10 cellular contexts compared by ENCODE assay signal in the genomic region with DNA sequence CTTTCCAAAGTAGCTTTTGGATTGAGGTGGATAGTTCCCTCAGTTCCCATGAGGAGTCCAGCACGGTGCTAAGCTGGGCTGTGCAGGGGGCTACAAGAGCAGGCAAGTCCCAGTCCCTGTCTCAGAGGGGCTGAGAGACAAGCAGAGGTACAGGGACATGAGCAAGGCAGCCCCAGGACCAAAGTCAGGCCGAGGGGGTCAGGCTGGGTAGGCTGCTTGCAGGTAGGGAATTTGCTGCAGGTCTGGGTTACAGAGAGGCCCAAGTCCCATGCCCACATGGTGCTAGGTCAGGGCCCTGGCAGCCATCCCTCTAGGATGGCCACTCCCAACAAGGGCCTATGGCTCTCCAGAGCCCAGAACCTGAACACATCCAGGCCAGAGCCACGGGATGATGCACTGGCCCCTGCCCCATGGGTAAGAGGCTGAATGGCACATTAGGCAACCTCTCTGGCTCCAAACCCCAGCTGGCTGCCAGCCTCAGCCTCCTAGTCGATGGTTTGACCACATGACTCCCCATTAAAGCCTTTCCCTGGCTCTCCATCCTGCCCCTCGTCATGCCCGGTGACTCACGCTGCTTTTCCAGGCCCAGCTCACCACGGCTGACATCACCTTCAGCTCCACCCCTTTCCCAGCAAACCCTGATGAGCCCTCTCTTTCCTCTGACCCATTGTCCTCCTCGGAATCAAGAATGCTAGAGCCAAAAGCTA.
DNase-seq lines count a peak whose midpoint lies in the region; ATAC-seq and TF ChIP-seq lines count a peak whose summit lies in the region.
"Had no signal": no experiment of that assay in that cellular context is flagged by ENCODE, and none has a peak within 500 bp of the region (broad histone marks: within the 10 kb centered on the region; RNA-seq: fewer than 3 reads in every experiment).

No MANE protein-coding gene starts in this region.

- no peaks in the 10 kb centered on the region for H3K9me3 ChIP-seq in heart right ventricle
- H3K9me3 ChIP-seq: neutrophil had no signal

- DNase-seq in GM03348 (ENCODE audit: low spot score): peak; percentile 97
- peak; percentile 31 to 62 for DNase-seq in heart right ventricle
- DNase-seq in skeletal muscle cell (ENCODE audit: low read depth): peak; percentile 96
- no peak for DNase-seq in stimulated activated CD4-positive, alpha-beta T cell treated with anti-CD3 and anti-CD28 coated beads, Interleukin-4, amount 100 ng/mL, for 4 hours
- DNase-seq in activated T-cell treated with anti-CD3 and anti-CD28 coated beads for 4 hours: no peak
- DNase-seq: T-cell had no signal

- intact Hi-C loops in heart right ventricle (cut with DNase I): no loop called here

- 64 to 73% methylated on average over 9 of the region's 9 CpGs for WGBS in heart right ventricle, 2 donors

- peaks cover 0 to 9% (median 4%) of the 10 kb centered on the region in 9 donors for H3K4me1 ChIP-seq in heart right ventricle

- H3K27me3 ChIP-seq in heart right ventricle: no peaks in the 10 kb centered on the region
- H3K27me3 ChIP-seq: neutrophil had no signal

- ATAC-seq in SK-N-SH treated with all-trans-retinoic acid at 6 μM for 48 hours: peak; percentile 93
- peak in 6 of 8 donors; percentile 24 to 81 (median 66) for ATAC-seq in heart right ventricle
- ATAC-seq in GM18502 (IDR thresholded peaks at IDR 0.05; ENCODE audit: poor library complexity, unreplicated experiment): no peak
- ATAC-seq in HG03342 (IDR thresholded peaks at IDR 0.05; ENCODE audit: unreplicated experiment): no peak
- ATAC-seq: T-cell had no signal

- no peak overlapping the region for H3K4me3 ChIP-seq in heart right ventricle
- no peak overlapping the region for H3K4me3 ChIP-seq in skeletal muscle cell (ENCODE audit: low read depth, low read length)

- H3K36me3 ChIP-seq in heart right ventricle: no peaks in the 10 kb centered on the region
- H3K36me3 ChIP-seq: neutrophil had no signal

- TF ChIP-seq CTCF in heart right ventricle (IDR thresholded peaks at IDR 0.05): no peak

- H3K27ac ChIP-seq in heart right ventricle: peak overlapping the region in 1 of 10 donors; percentile 54
- H3K27ac ChIP-seq: neutrophil had no signal

TF ChIP-seq in SK-N-SH treated with all-trans-retinoic acid at 6 μM for 48 hours, 23 proteins besides CTCF, POLR2A, EP300 and RAD21:
- peak; percentile 65; the same call in 1 of the 2 replicates for TF ChIP-seq ZFP3 (CRISPR knock-in tag; IDR thresholded peaks at IDR 0.05)
- TF ChIP-seq TOX (CRISPR knock-in tag; IDR thresholded peaks at IDR 0.05; ENCODE audit: borderline replicate concordance): no peak
- TF ChIP-seq ISL1 (CRISPR knock-in tag; IDR thresholded peaks at IDR 0.05): 0 out of 2 replicates have a peak, but pooled peaks have one; percentile 26
- TF ChIP-seq, protein P1, sequence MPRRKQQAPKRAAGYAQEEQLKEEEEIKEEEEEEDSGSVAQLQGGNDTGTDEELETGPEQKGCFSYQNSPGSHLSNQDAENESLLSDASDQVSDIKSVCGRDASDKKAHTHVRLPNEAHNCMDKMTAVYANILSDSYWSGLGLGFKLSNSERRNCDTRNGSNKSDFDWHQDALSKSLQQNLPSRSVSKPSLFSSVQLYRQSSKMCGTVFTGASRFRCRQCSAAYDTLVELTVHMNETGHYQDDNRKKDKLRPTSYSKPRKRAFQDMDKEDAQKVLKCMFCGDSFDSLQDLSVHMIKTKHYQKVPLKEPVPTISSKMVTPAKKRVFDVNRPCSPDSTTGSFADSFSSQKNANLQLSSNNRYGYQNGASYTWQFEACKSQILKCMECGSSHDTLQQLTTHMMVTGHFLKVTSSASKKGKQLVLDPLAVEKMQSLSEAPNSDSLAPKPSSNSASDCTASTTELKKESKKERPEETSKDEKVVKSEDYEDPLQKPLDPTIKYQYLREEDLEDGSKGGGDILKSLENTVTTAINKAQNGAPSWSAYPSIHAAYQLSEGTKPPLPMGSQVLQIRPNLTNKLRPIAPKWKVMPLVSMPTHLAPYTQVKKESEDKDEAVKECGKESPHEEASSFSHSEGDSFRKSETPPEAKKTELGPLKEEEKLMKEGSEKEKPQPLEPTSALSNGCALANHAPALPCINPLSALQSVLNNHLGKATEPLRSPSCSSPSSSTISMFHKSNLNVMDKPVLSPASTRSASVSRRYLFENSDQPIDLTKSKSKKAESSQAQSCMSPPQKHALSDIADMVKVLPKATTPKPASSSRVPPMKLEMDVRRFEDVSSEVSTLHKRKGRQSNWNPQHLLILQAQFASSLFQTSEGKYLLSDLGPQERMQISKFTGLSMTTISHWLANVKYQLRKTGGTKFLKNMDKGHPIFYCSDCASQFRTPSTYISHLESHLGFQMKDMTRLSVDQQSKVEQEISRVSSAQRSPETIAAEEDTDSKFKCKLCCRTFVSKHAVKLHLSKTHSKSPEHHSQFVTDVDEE (CRISPR knock-in tag; IDR thresholded peaks at IDR 0.05): no peak
- TF ChIP-seq, protein P2, sequence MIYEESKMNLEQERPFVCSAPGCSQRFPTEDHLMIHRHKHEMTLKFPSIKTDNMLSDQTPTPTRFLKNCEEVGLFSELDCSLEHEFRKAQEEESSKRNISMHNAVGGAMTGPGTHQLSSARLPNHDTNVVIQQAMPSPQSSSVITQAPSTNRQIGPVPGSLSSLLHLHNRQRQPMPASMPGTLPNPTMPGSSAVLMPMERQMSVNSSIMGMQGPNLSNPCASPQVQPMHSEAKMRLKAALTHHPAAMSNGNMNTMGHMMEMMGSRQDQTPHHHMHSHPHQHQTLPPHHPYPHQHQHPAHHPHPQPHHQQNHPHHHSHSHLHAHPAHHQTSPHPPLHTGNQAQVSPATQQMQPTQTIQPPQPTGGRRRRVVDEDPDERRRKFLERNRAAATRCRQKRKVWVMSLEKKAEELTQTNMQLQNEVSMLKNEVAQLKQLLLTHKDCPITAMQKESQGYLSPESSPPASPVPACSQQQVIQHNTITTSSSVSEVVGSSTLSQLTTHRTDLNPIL (CRISPR knock-in tag; IDR thresholded peaks at IDR 0.05; ENCODE audit: low read depth): peak; percentile 29; the same call in 1 of the 2 replicates
- peak; percentile 75; the same call in 1 of the 2 replicates for TF ChIP-seq CSDC2 (CRISPR knock-in tag; IDR thresholded peaks at IDR 0.05)
- peak; percentile 62; the same call in 1 of the 2 replicates for TF ChIP-seq SNAI2 (CRISPR knock-in tag; IDR thresholded peaks at IDR 0.05)

Comparison
In these comparisons a context has a peak if more than half of its experiments do, and no peak if none do; other contexts are left out.
1. DNase-seq: peak in GM03348 (single experiment), heart right ventricle (2 of 2) and skeletal muscle cell (single experiment); none in stimulated activated CD4-positive, alpha-beta T cell treated with anti-CD3 and anti-CD28 coated beads, Interleukin-4, amount 100 ng/mL, for 4 hours (0 of 2) and activated T-cell treated with anti-CD3 and anti-CD28 coated beads for 4 hours (single experiment).
2. ATAC-seq: peak in SK-N-SH treated with all-trans-retinoic acid at 6 μM for 48 hours (single experiment) and heart right ventricle (6 of 8); none in GM18502 (single experiment) and HG03342 (single experiment).